11 cellular contexts compared by ENCODE assay signal in genomic region chr21:34133802-34134201, GRCh38.
DNase-seq lines count a peak whose midpoint lies in the region; ATAC-seq and TF ChIP-seq lines count a peak whose summit lies in the region.
"Had no signal": no experiment of that assay in that cellular context is flagged by ENCODE, and none has a peak within 500 bp of the region (broad histone marks: within the 10 kb centered on the region; RNA-seq: fewer than 3 reads in every experiment).

No MANE protein-coding gene starts in this region.

- H3K27ac ChIP-seq in neural progenitor cell: no peak overlapping the region

- peak; percentile 15 for DNase-seq in DMS53 (lab: John Stamatoyannopoulos, UW)
- no peak for DNase-seq in DMS53 treated with DMSO at 0.1 percent for 48 hours (lab: John Stamatoyannopoulos, UW; ENCODE audit: unreplicated experiment)
- no peak for DNase-seq in cardiac fibroblast (ENCODE audit: low read depth in 2 of 2)
- peak; percentile 12 for DNase-seq in neural progenitor cell (ENCODE audit: low spot score)
- DNase-seq in HuH-7.5 (ENCODE audit: low spot score): no peak
- DNase-seq in NCI-H510A treated with DMSO at 0.1 percent for 48 hours (lab: John Stamatoyannopoulos, UW): no peak
- no peak for DNase-seq in activated naive CD4-positive, alpha-beta T cell treated with anti-CD3 and anti-CD28 coated beads, Interleukin-2, amount 50 U/mL, for 72 hours (ENCODE audit: low spot score in 2 of 2)
- DNase-seq: GDM1, retina, T-helper 2 cell had no signal

- H3K27ac Mint-ChIP-seq in neural progenitor cell: no peak overlapping the region
- peak overlapping the region in 1 of 2 donors; percentile 88 for H3K27ac Mint-ChIP-seq in activated naive CD4-positive, alpha-beta T cell treated with anti-CD3 and anti-CD28 coated beads, Interleukin-2, amount 50 U/mL, for 72 hours

- H3K9me3 ChIP-seq in Loucy (ENCODE audit: insufficient read depth, low read depth, low read length): peaks cover 12% of the 10 kb centered on the region
- H3K9me3 ChIP-seq in neural progenitor cell (ENCODE audit: low read depth): peaks cover 16% of the 10 kb centered on the region

- H3K4me2 ChIP-seq in Loucy (ENCODE audit: low read depth, low read length, poor library complexity, severe bottlenecking) (peak overlapping the region; percentile 22), neural progenitor cell (no peak overlapping the region)

- H3K36me3 ChIP-seq in Loucy (ENCODE audit: insufficient read depth, low read length) (peaks cover 60% of the 10 kb centered on the region), neural progenitor cell (peaks cover 13% of the 10 kb centered on the region)

- ATAC-seq in activated naive CD4-positive, alpha-beta T cell treated with anti-CD3 and anti-CD28 coated beads, Interleukin-2, amount 50 U/mL, for 72 hours: no peak

- H4K20me1 ChIP-seq in Loucy (ENCODE audit: insufficient read depth, low read length, poor library complexity, severe bottlenecking): peaks cover 30% of the 10 kb centered on the region
- peaks cover 9% of the 10 kb centered on the region for H4K20me1 ChIP-seq in neural progenitor cell (ENCODE audit: low read depth)

- H3K36me3 Mint-ChIP-seq in neural progenitor cell: peaks cover 74% of the 10 kb centered on the region
- H3K36me3 Mint-ChIP-seq in activated naive CD4-positive, alpha-beta T cell treated with anti-CD3 and anti-CD28 coated beads, Interleukin-2, amount 50 U/mL, for 72 hours: peaks cover 36 to 62% of the 10 kb centered on the region in 2 donors

- no peaks in the 10 kb centered on the region for H3K9me2 ChIP-seq in Loucy (replicated peaks; ENCODE audit: low read depth, low read length)

- TF ChIP-seq CTCF in Loucy (conservative IDR thresholded peaks at IDR 0.05; ENCODE audit: low read length) (peak; percentile 69), cardiac fibroblast (IDR thresholded peaks at IDR 0.05; ENCODE audit: low read depth, low read length) (peak; percentile 26), neural progenitor cell (IDR thresholded peaks at IDR 0.05) (peak; percentile 45)

- H2AFZ ChIP-seq in Loucy (ENCODE audit: low read length) (no peak overlapping the region), neural progenitor cell (replicated peaks) (no peak overlapping the region)

- H3K4me1 Mint-ChIP-seq in neural progenitor cell: peaks cover 32% of the 10 kb centered on the region

- no peak overlapping the region for H3K4me3 Mint-ChIP-seq in neural progenitor cell

- H3K79me2 ChIP-seq in Loucy (ENCODE audit: insufficient read depth, low read length) (peaks cover 87% of the 10 kb centered on the region), neural progenitor cell (ENCODE audit: low read depth) (peaks cover 95% of the 10 kb centered on the region)

- H3K9ac ChIP-seq in Loucy (ENCODE audit: low read depth, low read length, poor library complexity, severe bottlenecking) (no peak overlapping the region), neural progenitor cell (no peak overlapping the region)

- H3K27me3 Mint-ChIP-seq in neural progenitor cell (ENCODE audit: insufficient read depth, low read depth): peaks cover 2% of the 10 kb centered on the region

- H3K9me3 Mint-ChIP-seq in neural progenitor cell: peaks cover 55% of the 10 kb centered on the region
- H3K9me3 Mint-ChIP-seq in activated naive CD4-positive, alpha-beta T cell treated with anti-CD3 and anti-CD28 coated beads, Interleukin-2, amount 50 U/mL, for 72 hours: peaks cover 9% of the 10 kb centered on the region in 2 donors

- H3K4me3 ChIP-seq in Loucy (ENCODE audit: low read length, poor library complexity, severe bottlenecking) (no peak overlapping the region), cardiac fibroblast (replicated peaks in 1 of 2; ENCODE audit: low read depth in 2 of 2, low read length in 2 of 2) (no peak overlapping the region), neural progenitor cell (no peak overlapping the region)

- peaks cover 39% of the 10 kb centered on the region for H3K4me1 ChIP-seq in Loucy (ENCODE audit: insufficient read depth, low read length, poor library complexity, severe bottlenecking)
- peaks cover 28% of the 10 kb centered on the region for H3K4me1 ChIP-seq in neural progenitor cell

- no peaks in the 10 kb centered on the region for H3F3A ChIP-seq in Loucy (ENCODE audit: low read depth)
- H3F3A ChIP-seq in neural progenitor cell (ENCODE audit: low read depth): peaks cover 15% of the 10 kb centered on the region

- no peaks in the 10 kb centered on the region for H3K27me3 ChIP-seq in Loucy (ENCODE audit: insufficient read depth, low read length, poor library complexity, severe bottlenecking)
- no peaks in the 10 kb centered on the region for H3K27me3 ChIP-seq in neural progenitor cell

Comparison
In these comparisons a context has a peak if more than half of its experiments do, and no peak if none do; other contexts are left out.
1. DNase-seq: peak in DMS53 (single experiment) and neural progenitor cell (single experiment); none in DMS53 treated with DMSO at 0.1 percent for 48 hours (single experiment), cardiac fibroblast (0 of 2), HuH-7.5 (single experiment), NCI-H510A treated with DMSO at 0.1 percent for 48 hours (single experiment) and activated naive CD4-positive, alpha-beta T cell treated with anti-CD3 and anti-CD28 coated beads, Interleukin-2, amount 50 U/mL, for 72 hours (0 of 2).
2. Peak in every context shown above with its lines, with median percentiles within 50 percentile points of each other: CTCF ChIP-seq.